In genomic region chr18:22169889-22170420, GRCh38 we compare ENCODE assay signal across 8 cellular contexts.
A peak's percentile ranks its signal among the peaks of the same experiment; 100 is the strongest.
DNase-seq lines count a peak whose midpoint lies in the region; ATAC-seq and TF ChIP-seq lines count a peak whose summit lies in the region.

No MANE protein-coding gene starts in this region.

- no peak for TF ChIP-seq CTCF in astrocyte of the spinal cord (IDR thresholded peaks at IDR 0.05; ENCODE audit: low read depth, low read length)

- H3K4me1 ChIP-seq in HUES48 (ENCODE audit: control insufficient read depth, insufficient read depth, low read length), result peaks cover 17% of the 10 kb centered on the region
- peaks cover 32% of the 10 kb centered on the region for H3K4me1 ChIP-seq in stomach smooth muscle (ENCODE audit: control insufficient read depth, insufficient read depth, low read length)

- H3K9me3 ChIP-seq in HUES48 (ENCODE audit: control insufficient read depth, insufficient read depth, low read length) (no peaks in the 10 kb centered on the region; the same call in 1 of the 2 replicates), stomach smooth muscle (ENCODE audit: control insufficient read depth in 2 of 2, low read length in 2 of 2) (no peaks in the 10 kb centered on the region)

- in situ Hi-C loops in astrocyte of the spinal cord (cut with HindIII; ENCODE audit: low sequenced_read_pairs), result no loop called here

- DNase-seq in astrocyte of the spinal cord (ENCODE audit: low read depth, low spot score) (no peak), islet precursor cell (peak; percentile 65), hypothalamus (lab: John Stamatoyannopoulos, UW) (no peak)

- no peak overlapping the region for H3K9ac ChIP-seq in HUES48 (ENCODE audit: low read depth, low read length)
- H3K9ac ChIP-seq in stomach smooth muscle (ENCODE audit: low read length in 2 of 2), result peak overlapping the region; percentile 57 to 62

- H3K27ac ChIP-seq in HUES48 (ENCODE audit: low read depth, low read length) (peak overlapping the region; percentile 61), stomach smooth muscle (ENCODE audit: low read length) (peak overlapping the region; percentile 70)

- no peak for ATAC-seq in GM21576 (IDR thresholded peaks at IDR 0.05; ENCODE audit: unreplicated experiment)
- ATAC-seq in GM18519 (IDR thresholded peaks at IDR 0.05; ENCODE audit: low FRiP score, unreplicated experiment), result no peak

- peaks cover 95% of the 10 kb centered on the region for H3K27me3 ChIP-seq in HUES48 (ENCODE audit: control insufficient read depth, insufficient read depth, low read length)
- peaks cover 42 to 75% of the 10 kb centered on the region in 2 donors for H3K27me3 ChIP-seq in stomach smooth muscle (ENCODE audit: control insufficient read depth in 1 of 2, insufficient read depth in 2 of 2, low read length in 2 of 2)

- H3K36me3 ChIP-seq in HUES48 (ENCODE audit: control insufficient read depth, insufficient read depth, low read length) (no peaks in the 10 kb centered on the region), stomach smooth muscle (ENCODE audit: control insufficient read depth in 2 of 2, insufficient read depth in 2 of 2, low read length in 2 of 2) (no peaks in the 10 kb centered on the region)

- peak overlapping the region; percentile 56 for H3K4me3 ChIP-seq in GM08714 (ENCODE audit: low read length)
- peak overlapping the region; percentile 64 for H3K4me3 ChIP-seq in HUES48 (ENCODE audit: low read depth, low read length)
- peak overlapping the region; percentile 76 for H3K4me3 ChIP-seq in astrocyte of the spinal cord (ENCODE audit: low read depth, low read length)
- peak overlapping the region; percentile 84 to 91 for H3K4me3 ChIP-seq in stomach smooth muscle (ENCODE audit: low read length in 2 of 2)
